ENCODE assay signal across 13 cellular contexts in the genomic region with DNA sequence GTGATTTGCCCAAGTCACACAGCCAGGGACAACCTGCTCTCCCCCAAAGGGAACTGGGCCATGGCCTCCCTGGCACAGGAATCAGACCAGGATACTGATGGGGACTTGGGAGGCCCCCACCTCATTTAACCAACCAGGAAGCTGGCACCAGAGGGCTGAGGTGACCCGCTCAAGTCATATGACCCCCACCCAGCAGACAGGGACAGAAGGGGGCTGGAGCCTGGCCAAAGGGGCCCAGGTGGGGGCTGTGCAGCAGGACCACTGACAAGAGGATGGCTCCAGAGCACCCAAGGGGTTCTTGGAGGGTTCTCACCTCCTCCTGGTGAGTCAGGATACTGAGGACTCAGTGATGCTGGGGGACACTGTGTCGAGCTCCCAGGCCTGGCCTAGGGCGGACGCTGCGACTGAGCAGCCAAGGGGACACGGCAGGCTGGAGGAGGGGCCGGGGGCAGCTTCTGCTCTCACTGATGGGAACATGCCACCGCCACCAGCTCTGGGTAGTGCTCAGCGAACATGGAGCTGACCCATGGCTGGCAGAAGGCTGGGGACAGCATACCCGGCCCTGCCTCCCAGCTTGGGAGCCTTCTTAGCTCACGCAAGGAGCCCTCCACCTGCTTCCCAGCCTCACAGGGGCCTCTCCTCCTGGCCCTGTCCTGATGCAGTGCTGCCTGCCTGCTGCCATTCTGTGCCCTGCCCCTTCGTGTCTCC. TPM values are rescaled to one million over a fixed set of nuclear protein-coding genes. Genes with fewer than 3 reads are reported as not detected.
DNase-seq lines count a peak whose midpoint lies in the region; ATAC-seq and TF ChIP-seq lines count a peak whose summit lies in the region.
"Had no signal": no experiment of that assay in that cellular context is flagged by ENCODE, and none has a peak within 500 bp of the region (broad histone marks: within the 10 kb centered on the region; RNA-seq: fewer than 3 reads in every experiment).

No MANE protein-coding gene starts in this region.

- H3K9ac ChIP-seq in BLaER1 treated with 17β-estradiol and CSF1 and Interleukin-3, amounts not matched to agents 10 nM and 100 nM: peak overlapping the region; percentile 66 to 92 (median 80)

- H3K36me3 ChIP-seq in BLaER1 treated with 17β-estradiol and CSF1 and Interleukin-3, amounts not matched to agents 10 nM and 100 nM: peaks cover 0 to 18% (median 0%) of the 10 kb centered on the region in 11 experiments; a peak in 3 of 22 replicates
- H3K36me3 ChIP-seq: HAP-1 had no signal

- peak; percentile 41 for ATAC-seq in omental fat pad (ENCODE audit: low FRiP score)

- no peaks in the 10 kb centered on the region for H4K20me1 ChIP-seq in BLaER1 treated with 17β-estradiol and CSF1 and Interleukin-3, amounts not matched to agents 10 nM and 100 nM

- peak overlapping the region; percentile 97 to 100 (median 99) for H3K4me2 ChIP-seq in BLaER1 treated with 17β-estradiol and CSF1 and Interleukin-3, amounts not matched to agents 10 nM and 100 nM

- no peaks in the 10 kb centered on the region for H3K27me3 ChIP-seq in BLaER1 treated with 17β-estradiol and CSF1 and Interleukin-3, amounts not matched to agents 10 nM and 100 nM

- H3K4me3 ChIP-seq in BLaER1 treated with 17β-estradiol and CSF1 and Interleukin-3, amounts not matched to agents 10 nM and 100 nM: peak overlapping the region; percentile 51 to 76 (median 67)
- no peak overlapping the region for H3K4me3 ChIP-seq in foreskin fibroblast (ENCODE audit: low read depth in 1 of 2, low read length in 2 of 2)
- H3K4me3 ChIP-seq: HAP-1 had no signal

- TF ChIP-seq CTCF in omental fat pad (IDR thresholded peaks at IDR 0.05) (no peak), foreskin fibroblast (IDR thresholded peaks at IDR 0.05; ENCODE audit: low read depth, low read length) (no peak)

- DNase-seq in OCI-M1 (lab: John Stamatoyannopoulos, UW) (peak; percentile 37), ecto neural progenitor cell (ENCODE audit: low spot score) (peak; percentile 42), omental fat pad (ENCODE audit: low spot score) (no peak), HCEC 1CT (no peak), C1 segment of cervical spinal cord (lab: John Stamatoyannopoulos, UW) (no peak), activated gamma-delta T cell treated with Interleukin-2 at 50 U/mL for 16 hours (no peak), foreskin fibroblast (no peak)
- DNase-seq: activated CD4-positive, CD25-positive, alpha-beta regulatory T cell; stimulated activated naive CD4-positive, alpha-beta T cell treated with Interleukin-2 at 50 U/mL for 16 hours had no signal

- peaks cover 63 to 69% (median 68%) of the 10 kb centered on the region in 10 experiments for H3K4me1 ChIP-seq in BLaER1 treated with 17β-estradiol and CSF1 and Interleukin-3, amounts not matched to agents 10 nM and 100 nM
- H3K4me1 ChIP-seq: HAP-1 had no signal

- peaks cover 26 to 33% (median 30%) of the 10 kb centered on the region in 11 experiments for H3K9me3 ChIP-seq in BLaER1 treated with 17β-estradiol and CSF1 and Interleukin-3, amounts not matched to agents 10 nM and 100 nM (replicated peaks in 1 of 11)
- H3K9me3 ChIP-seq: HAP-1 had no signal

- H3K27ac ChIP-seq in BLaER1 treated with 17β-estradiol and CSF1 and Interleukin-3, amounts not matched to agents 10 nM and 100 nM: peak overlapping the region; percentile 60 to 97 (median 87); a peak in 20 of 22 replicates

RNA-seq across cellular contexts. Expression of a gene that starts 1.2 kb away (rescaled TPM):
- total RNA-seq in omental fat pad: 10 to 100 TPM in 2 of 4 donors, 1 to 10 TPM in 2; 6.4 to 20.5 (median 12.2) TPM
- total RNA-seq: LHCN-M2, neural crest cell had no signal

RNA-seq across cellular contexts. Expression of a gene that starts 42.3 kb away (rescaled TPM):
- total RNA-seq in omental fat pad: 100 to 1,000 TPM in 3 of 4 donors, 10 to 100 TPM in 1; 85.3 to 337 (median 163) TPM

Comparison
In these comparisons a context has a peak if more than half of its experiments do, and no peak if none do; other contexts are left out.
1. H3K4me3 ChIP-seq: peak in BLaER1 treated with 17β-estradiol and CSF1 and Interleukin-3, amounts not matched to agents 10 nM and 100 nM (10 of 10); none in foreskin fibroblast (0 of 2).
2. DNase-seq: peak in OCI-M1 (single experiment) and ecto neural progenitor cell (single experiment); none in omental fat pad (single experiment), HCEC 1CT (single experiment), C1 segment of cervical spinal cord (0 of 14), activated gamma-delta T cell treated with Interleukin-2 at 50 U/mL for 16 hours (single experiment) and foreskin fibroblast (0 of 2).